In the genomic region with DNA sequence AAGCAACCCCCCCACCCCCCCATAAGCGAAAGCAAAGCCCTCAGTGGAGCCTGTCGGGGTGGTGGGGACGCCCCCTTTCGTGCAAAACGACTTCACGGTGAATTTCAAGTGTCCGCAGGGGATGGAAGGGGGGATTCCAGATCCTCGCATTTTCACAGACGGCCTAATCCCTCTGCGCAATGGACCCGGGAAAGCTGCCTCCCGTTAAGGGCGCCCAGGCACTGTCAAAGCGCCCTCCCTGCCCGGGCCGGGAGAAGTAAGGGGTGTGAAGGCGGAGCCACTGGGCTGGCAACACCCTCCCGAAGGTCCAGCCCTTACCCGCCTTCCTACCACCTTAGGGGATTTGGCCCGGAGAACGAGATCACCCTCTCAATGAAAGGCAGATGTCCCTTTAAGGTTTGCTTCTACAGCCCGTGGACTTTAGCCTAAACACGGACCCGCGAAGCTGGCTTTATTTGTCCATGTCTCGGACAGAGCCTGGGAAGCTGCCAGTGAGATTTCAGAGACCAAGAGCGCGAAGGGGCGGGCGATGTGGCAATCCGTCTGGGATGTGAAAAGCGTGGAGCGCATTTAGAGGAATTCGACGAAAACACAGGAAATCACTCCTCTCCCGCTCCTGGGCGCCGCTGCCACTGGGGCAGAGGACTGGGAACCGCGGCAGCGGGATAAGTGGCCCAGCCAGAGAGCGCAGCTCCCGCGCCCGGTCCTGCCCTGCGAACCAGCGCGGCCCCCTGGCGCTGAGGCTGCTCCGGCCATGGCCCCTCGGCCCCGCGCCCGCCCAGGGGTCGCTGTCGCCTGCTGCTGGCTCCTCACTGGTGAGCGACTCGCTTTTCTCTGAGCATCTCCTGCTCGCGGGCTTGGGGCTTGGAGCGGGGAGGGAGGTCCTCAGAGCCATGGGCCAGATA, we compare ENCODE assay signal across 8 cellular contexts. TPM values are rescaled to one million over a fixed set of nuclear protein-coding genes. Genes with fewer than 3 reads are reported as not detected.
DNase-seq lines count a peak whose midpoint lies in the region; FAIRE-seq and TF ChIP-seq lines count a peak whose summit lies in the region.

A gene (plus strand): TSS at position 317 of the 905 bp plus-strand sequence. CDS start 438 bp downstream, at position 755.
A gene with protein sequence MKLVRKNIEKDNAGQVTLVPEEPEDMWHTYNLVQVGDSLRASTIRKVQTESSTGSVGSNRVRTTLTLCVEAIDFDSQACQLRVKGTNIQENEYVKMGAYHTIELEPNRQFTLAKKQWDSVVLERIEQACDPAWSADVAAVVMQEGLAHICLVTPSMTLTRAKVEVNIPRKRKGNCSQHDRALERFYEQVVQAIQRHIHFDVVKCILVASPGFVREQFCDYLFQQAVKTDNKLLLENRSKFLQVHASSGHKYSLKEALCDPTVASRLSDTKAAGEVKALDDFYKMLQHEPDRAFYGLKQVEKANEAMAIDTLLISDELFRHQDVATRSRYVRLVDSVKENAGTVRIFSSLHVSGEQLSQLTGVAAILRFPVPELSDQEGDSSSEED (plus strand): TSS at position 317 of the 905 bp plus-strand sequence. CDS start 12,479 bp downstream, outside the sequence.

- BruUV-seq in OCI-LY7 (replicated peaks; lab: Mats Ljungman, UMichigan), result no TSS peak

- no peaks in the 10 kb centered on the region for H3K79me2 ChIP-seq in OCI-LY7 (ENCODE audit: insufficient read depth, low read depth, low read length)

- H3K4me1 ChIP-seq in colonic mucosa (peaks cover 4% of the 10 kb centered on the region), OCI-LY7 (ENCODE audit: insufficient read depth, low read length, poor library complexity, severe bottlenecking) (no peaks in the 10 kb centered on the region)

- H3K4me3 ChIP-seq in GM12864 (ENCODE audit: low read depth, low read length) (peak within 1 kb of the TSS; percentile 51), colonic mucosa (peak within 1 kb of the TSS; percentile 74), OCI-LY7 (ENCODE audit: low read depth, low read length, poor library complexity, severe bottlenecking) (no peak within 1 kb of the TSS)

- H3K36me3 ChIP-seq in colonic mucosa (no peaks in the 10 kb centered on the region), OCI-LY7 (ENCODE audit: insufficient read depth, low read length) (no peaks in the 10 kb centered on the region)

- H3K9me2 ChIP-seq in OCI-LY7 (ENCODE audit: insufficient read depth, low read length), result no peaks in the 10 kb centered on the region

- peak; percentile 45 for TF ChIP-seq POLR2A in H54 (IDR thresholded peaks at IDR 0.05; ENCODE audit: low read depth, low read length)

- no peak within 1 kb of the TSS for H2AFZ ChIP-seq in OCI-LY7 (ENCODE audit: low read length)

- H4K20me1 ChIP-seq in OCI-LY7 (ENCODE audit: insufficient read depth, low read length), result no peaks in the 10 kb centered on the region

- CTCF ChIA-PET in OCI-LY7 (lab: Charles Lee; ENCODE audit: unreplicated experiment), result no interaction called here

- H3K9me3 ChIP-seq in colonic mucosa, result no peaks in the 10 kb centered on the region
- no peaks in the 10 kb centered on the region for H3K9me3 ChIP-seq in OCI-LY7 (ENCODE audit: low read length)

- POLR2A ChIA-PET in OCI-LY7 (lab: Charles Lee), result no interaction called here

- peak within 1 kb of the TSS; percentile 74 to 84 for H3K9ac ChIP-seq in colonic mucosa (ENCODE audit: low read depth in 2 of 2, low read length in 2 of 2)

- DNase-seq in GM12864 (ENCODE audit: low read depth) (no peak), H54 (ENCODE audit: insufficient read length, low spot score) (peak; percentile 54), LoVo (ENCODE audit: low spot score) (peak; percentile 83), colonic mucosa (peak; percentile 86), OCI-LY7 (ENCODE audit: low spot score) (no peak)
- DNase-seq in activated CD4-positive, alpha-beta T cell treated with anti-CD3 and anti-CD28 coated beads for 24 hours (ENCODE audit: low read depth in 2 of 2), result peak; percentile 29 to 33
- DNase-seq in stimulated activated CD4-positive, alpha-beta T cell treated with anti-CD3 and anti-CD28 coated beads, Interleukin-1b, Interleukin-23, amount 100 ng/mL, for 48 hours, result peak; percentile 35

- peak; percentile 89 for FAIRE-seq in H54 (lab: Jason Lieb, UNC)

- TF ChIP-seq CTCF in GM12864 (IDR thresholded peaks at IDR 0.05; ENCODE audit: low read depth, low read length, missing control alignments), result no peak
- TF ChIP-seq CTCF in colonic mucosa (IDR thresholded peaks at IDR 0.05), result peak; percentile 30
- TF ChIP-seq CTCF in OCI-LY7 (conservative IDR thresholded peaks at IDR 0.05; ENCODE audit: low read length), result no peak

- intact Hi-C loops in colonic mucosa (cut with DNase I), result loop anchor here (2.0 to 10.0 kb wide), 2 partner anchors 127 to 307 kb away; no protein-coding TSS in a partner anchor
- intact Hi-C loops in OCI-LY7 (cut with micrococcal nuclease; ENCODE audit: unreplicated experiment), result loop anchor here (1.0 kb wide), 1 partner anchor 127 kb away; no protein-coding TSS in a partner anchor

- H3K27ac ChIP-seq in colonic mucosa (peak within 1 kb of the TSS; percentile 97), layer of hippocampus (ENCODE audit: low read depth, low read length) (peak within 1 kb of the TSS; percentile 24), OCI-LY7 (ENCODE audit: low read depth, low read length, poor library complexity, severe bottlenecking) (no peak within 1 kb of the TSS)

- H3K27me3 ChIP-seq in colonic mucosa (no peaks in the 10 kb centered on the region), layer of hippocampus (ENCODE audit: control insufficient read depth, insufficient read depth, low read length) (no peaks in the 10 kb centered on the region)

- H3K4me2 ChIP-seq in OCI-LY7 (ENCODE audit: low read length), result no peak within 1 kb of the TSS

RNA-seq across cellular contexts. Expression of the first gene that starts in this region (rescaled TPM):
- total RNA-seq in colonic mucosa, result 10 to 100 TPM; 19.2 to 52.5 TPM
- not detected in 2 replicates for total RNA-seq in OCI-LY7 (2014; rRNA removed; shearing (Covaris generic))
- not detected in 2 replicates for total RNA-seq in OCI-LY7 (2022)

RNA-seq across cellular contexts. Expression of the second gene that starts in this region (rescaled TPM):
- 10 to 100 TPM; 15.2 to 24.7 TPM for total RNA-seq in colonic mucosa
- total RNA-seq in OCI-LY7 (2014; rRNA removed; shearing (Covaris generic)), result 11.1 and 13.0 TPM in 2 replicates
- total RNA-seq in OCI-LY7 (2022), result 8.8 and 10.2 TPM in 2 replicates

Comparison
In these comparisons a context has a peak if more than half of its experiments do, and no peak if none do; other contexts are left out.
1. RNA of the first gene that starts in this region (total RNA-seq): 19.2 to 52.5 TPM in colonic mucosa; not detected in OCI-LY7; every median in the first group is over 10 times any median in the second.
2. DNase-seq: peak in H54 (single experiment), LoVo (single experiment), activated CD4-positive, alpha-beta T cell treated with anti-CD3 and anti-CD28 coated beads for 24 hours (2 of 2), colonic mucosa (single experiment) and stimulated activated CD4-positive, alpha-beta T cell treated with anti-CD3 and anti-CD28 coated beads, Interleukin-1b, Interleukin-23, amount 100 ng/mL, for 48 hours (single experiment); none in GM12864 (single experiment) and OCI-LY7 (single experiment).